2 cellular contexts compared by ENCODE assay signal in genomic region chr6:41325446-41326066, GRCh38.
TF ChIP-seq lines count a peak whose summit lies in the region.

No MANE protein-coding gene starts in this region.

TF ChIP-seq in GM23338, 12 proteins besides CTCF, POLR2A, EP300 and RAD21 (continued from another document):
- TF ChIP-seq ZNF462 (CRISPR knock-in tag; IDR thresholded peaks at IDR 0.05) (no peak), EZH2 (IDR thresholded peaks at IDR 0.05; ENCODE audit: low read depth, unreplicated experiment) (no peak), ETS1 (IDR thresholded peaks at IDR 0.05) (no peak), ZNF331 (CRISPR knock-in tag; IDR thresholded peaks at IDR 0.05; ENCODE audit: low read depth) (no peak), STAT1 (IDR thresholded peaks at IDR 0.05; ENCODE audit: unreplicated experiment) (no peak), REST (IDR thresholded peaks at IDR 0.05; ENCODE audit: unreplicated experiment) (no peak), EZH2phosphoT487 (IDR thresholded peaks at IDR 0.05; ENCODE audit: unreplicated experiment) (no peak)

TF ChIP-seq in SK-N-SH treated with all-trans-retinoic acid at 6 μM for 48 hours, 23 proteins besides CTCF, POLR2A, EP300 and RAD21 (continued from another document):
- TF ChIP-seq POU6F1 (CRISPR knock-in tag; IDR thresholded peaks at IDR 0.05; ENCODE audit: borderline replicate concordance, low read depth): no peak
- TF ChIP-seq CSRNP3 (CRISPR knock-in tag; IDR thresholded peaks at IDR 0.05): no peak
- no peak for TF ChIP-seq ISL1 (CRISPR knock-in tag; IDR thresholded peaks at IDR 0.05)
- TF ChIP-seq ZNF70 (CRISPR knock-in tag; IDR thresholded peaks at IDR 0.05): no peak
- TF ChIP-seq ZNF565 (CRISPR knock-in tag; conservative IDR thresholded peaks at IDR 0.05; ENCODE audit: low read depth): no peak
- no peak for TF ChIP-seq CSDC2 (CRISPR knock-in tag; IDR thresholded peaks at IDR 0.05)
- no peak for TF ChIP-seq ZFP30 (CRISPR knock-in tag; IDR thresholded peaks at IDR 0.05)
- no peak for TF ChIP-seq CREB5 (CRISPR knock-in tag; IDR thresholded peaks at IDR 0.05; ENCODE audit: low read depth)
